Comparison of ENCODE assay signal across 8 cellular contexts in genomic region chr15:78808550-78808949, GRCh38. TPM values are rescaled to one million over a fixed set of nuclear protein-coding genes. Genes with fewer than 3 reads are reported as not detected.
DNase-seq lines count a peak whose midpoint lies in the region; ATAC-seq, FAIRE-seq and TF ChIP-seq lines count a peak whose summit lies in the region.

No MANE protein-coding gene starts in this region.

- no peak overlapping the region for H3K27ac Mint-ChIP-seq in stimulated activated naive CD8-positive, alpha-beta T cell treated with anti-CD3 and anti-CD28 coated beads, Interleukin-15, amount 100 ng/mL, for 72 hours

- H3K9me3 ChIP-seq in BE2C (no peaks in the 10 kb centered on the region), prostate gland (no peaks in the 10 kb centered on the region)

- TF ChIP-seq CTCF in BE2C (IDR thresholded peaks at IDR 0.05; ENCODE audit: low read depth, low read length) (peak; percentile 85), fibroblast of pulmonary artery (IDR thresholded peaks at IDR 0.05; ENCODE audit: low read length, missing control alignments) (peak; percentile 57), prostate gland (IDR thresholded peaks at IDR 0.05) (no peak)

- H3K9me3 Mint-ChIP-seq in stimulated activated naive CD8-positive, alpha-beta T cell treated with anti-CD3 and anti-CD28 coated beads, Interleukin-15, amount 100 ng/mL, for 72 hours, result no peaks in the 10 kb centered on the region

- H3K27me3 ChIP-seq in BE2C (no peaks in the 10 kb centered on the region), prostate gland (replicated peaks; ENCODE audit: insufficient read depth) (no peaks in the 10 kb centered on the region)

- ATAC-seq in stimulated activated naive CD8-positive, alpha-beta T cell treated with anti-CD3 and anti-CD28 coated beads, Interleukin-15, amount 100 ng/mL, for 72 hours, result peak; percentile 47

- H3K27ac ChIP-seq in prostate gland, result no peak overlapping the region

- H3K4me1 ChIP-seq in BE2C (no peaks in the 10 kb centered on the region; the same call in 1 of the 2 replicates), prostate gland (replicated peaks) (peaks cover 4% of the 10 kb centered on the region)

- intact Hi-C loops in prostate gland (cut with DNase I), result no loop called here

- no peak overlapping the region for H3K4me3 Mint-ChIP-seq in stimulated activated naive CD8-positive, alpha-beta T cell treated with anti-CD3 and anti-CD28 coated beads, Interleukin-15, amount 100 ng/mL, for 72 hours

- H3K4me3 ChIP-seq in BE2C (ENCODE audit: low read depth, low read length) (no peak overlapping the region), fibroblast of pulmonary artery (replicated peaks; ENCODE audit: low read depth, low read length) (no peak overlapping the region), prostate gland (no peak overlapping the region)

- DNase-seq in BE2C (peak; percentile 53), GM19239 (ENCODE audit: insufficient read length, low spot score) (peak; percentile 53), SK-MEL-5 (ENCODE audit: low read depth, low spot score) (peak; percentile 73), fibroblast of pulmonary artery (ENCODE audit: low read depth) (peak; percentile 59), prostate gland (ENCODE audit: low spot score) (no peak), activated gamma-delta T cell (lab: John Stamatoyannopoulos, UW) (no peak), nucleus accumbens (lab: John Stamatoyannopoulos, UW) (no peak)
- DNase-seq in stimulated activated naive CD8-positive, alpha-beta T cell treated with anti-CD3 and anti-CD28 coated beads, Interleukin-15, amount 100 ng/mL, for 72 hours, result peak; percentile 37 to 41

- peaks cover 28% of the 10 kb centered on the region for H3K4me1 Mint-ChIP-seq in stimulated activated naive CD8-positive, alpha-beta T cell treated with anti-CD3 and anti-CD28 coated beads, Interleukin-15, amount 100 ng/mL, for 72 hours

- in situ Hi-C loops in SK-MEL-5 (cut with HindIII; ENCODE audit: low pct_unique_long_range_greater_than_20kb, low sequenced_read_pairs), result no loop called here

- H3K36me3 ChIP-seq in BE2C (peaks cover under 1% of the 10 kb centered on the region; the same call in 1 of the 2 replicates), prostate gland (no peaks in the 10 kb centered on the region)

- H3K27me3 Mint-ChIP-seq in stimulated activated naive CD8-positive, alpha-beta T cell treated with anti-CD3 and anti-CD28 coated beads, Interleukin-15, amount 100 ng/mL, for 72 hours, result peaks cover 49% of the 10 kb centered on the region

- FAIRE-seq in GM19239 (lab: Jason Lieb, UNC), result peak; percentile 60

- 90% methylated on average over 2 of the region's 2 CpGs for WGBS in prostate gland

- TF ChIP-seq POLR2A in prostate gland (IDR thresholded peaks at IDR 0.05), result no peak

RNA-seq across cellular contexts. Expression of gene ADAMTS7, which starts 2.7 kb away (rescaled TPM):
- polyA plus RNA-seq in BE2C (2012; ENCODE audit: insufficient read depth, insufficient read length, low read depth), result 25.4 TPM
- 1.3 and 2.0 TPM in 2 replicates for total RNA-seq in SK-MEL-5 (2014; rRNA removed; shearing (Covaris generic))
- 7.4 and 8.4 TPM in 2 replicates for polyA plus RNA-seq in SK-MEL-5 (2015; cell fraction: cytosol; rRNA removed)
- polyA plus RNA-seq in SK-MEL-5 (2015; cell fraction: nucleus; rRNA removed), result 30.4 and 34.9 TPM in 2 replicates
- total RNA-seq in prostate gland, result 1 to 10 TPM; 1.6 to 7.8 TPM

Comparison
In these comparisons a context has a peak if more than half of its experiments do, and no peak if none do; other contexts are left out.
1. DNase-seq: peak in BE2C (single experiment), GM19239 (single experiment), SK-MEL-5 (single experiment), fibroblast of pulmonary artery (single experiment) and stimulated activated naive CD8-positive, alpha-beta T cell treated with anti-CD3 and anti-CD28 coated beads, Interleukin-15, amount 100 ng/mL, for 72 hours (2 of 2); none in prostate gland (single experiment), activated gamma-delta T cell (single experiment) and nucleus accumbens (0 of 56).
2. CTCF ChIP-seq: peak in BE2C (single experiment) and fibroblast of pulmonary artery (single experiment); none in prostate gland (0 of 4).